In genomic region chr5:154483654-154484392, GRCh38 we compare ENCODE assay signal across 19 cellular contexts. TPM values are rescaled to one million over a fixed set of nuclear protein-coding genes. Genes with fewer than 3 reads are reported as not detected.
DNase-seq lines count a peak whose midpoint lies in the region; ATAC-seq and TF ChIP-seq lines count a peak whose summit lies in the region.
"Had no signal": no experiment of that assay in that cellular context is flagged by ENCODE, and none has a peak within 500 bp of the region (broad histone marks: within the 10 kb centered on the region; RNA-seq: fewer than 3 reads in every experiment).

No MANE protein-coding gene starts in this region.

- H3K4me3 ChIP-seq in GM23338, result peak overlapping the region; percentile 50
- H3K4me3 ChIP-seq in WERI-Rb-1 (ENCODE audit: low read depth, low read length), result peak overlapping the region; percentile 17

- H3K4me3 Mint-ChIP-seq in GM23338 (peak overlapping the region; percentile 55), CD14-positive monocyte (peak overlapping the region in 1 of 2 donors; percentile 31)
- H3K4me3 Mint-ChIP-seq: activated CD8-positive, alpha-beta T cell treated with anti-CD3 and anti-CD28 coated beads for 36 hours; HFFc6 had no signal

- H3K4me1 ChIP-seq in GM23338 (ENCODE audit: insufficient read depth), result peaks cover 80% of the 10 kb centered on the region

- H3K4me2 ChIP-seq in GM23338, result peak overlapping the region; percentile 68

- H3K4me1 Mint-ChIP-seq in GM23338, result peaks cover 64% of the 10 kb centered on the region
- H3K4me1 Mint-ChIP-seq in CD14-positive monocyte, result peaks cover 15% of the 10 kb centered on the region

- H3K79me2 ChIP-seq in GM23338 (replicated peaks; ENCODE audit: insufficient read depth), result no peaks in the 10 kb centered on the region

- H3K27ac ChIP-seq in GM23338 (ENCODE audit: low read depth) (no peak overlapping the region), WERI-Rb-1 (0 out of 2 replicates have a peak overlapping the region, but pooled peaks have one; percentile 2)
- H3K27ac ChIP-seq: neutrophil had no signal

- TF ChIP-seq CTCF in GM23338 (conservative IDR thresholded peaks at IDR 0.05; ENCODE audit: low read depth in 2 of 2) (no peak), WERI-Rb-1 (IDR thresholded peaks at IDR 0.05; ENCODE audit: low read depth, low read length) (no peak), CD14-positive monocyte (IDR thresholded peaks at IDR 0.05) (no peak)

- H3F3A ChIP-seq in GM23338 (replicated peaks; ENCODE audit: low read depth), result peaks cover 40% of the 10 kb centered on the region

- intact Hi-C loops in left colon (cut with DNase I, micrococcal nuclease), result no loop called here
- intact Hi-C loops in CD14-positive monocyte (cut with micrococcal nuclease), result no loop called here

- no peak overlapping the region for H2AFZ ChIP-seq in GM23338

- peaks cover 100% of the 10 kb centered on the region for H3K27me3 ChIP-seq in GM23338 (ENCODE audit: insufficient read depth)
- H3K27me3 ChIP-seq in WERI-Rb-1 (ENCODE audit: insufficient read depth, low read depth, severe bottlenecking), result no peaks in the 10 kb centered on the region

- peak; percentile 58 for DNase-seq in GM23338 (ENCODE audit: low spot score)
- peak; percentile 73 for DNase-seq in WERI-Rb-1
- no peak for DNase-seq in left colon
- peak; percentile 70 for DNase-seq in retina
- no peak for DNase-seq in medulla oblongata (ENCODE audit: extremely low spot score)
- no peak for DNase-seq in CD14-positive monocyte (ENCODE audit: low spot score)
- no peak for DNase-seq in NCI-H345 (lab: John Stamatoyannopoulos, UW)
- DNase-seq: activated CD8-positive, alpha-beta T cell treated with anti-CD3 and anti-CD28 coated beads for 36 hours; DMS 273 treated with DMSO at 0.1 percent for 48 hours; effector memory CD8-positive, alpha-beta T cell; HFFc6; IMR-90; left ventricle myocardium superior; NCI-H2081; NCI-H69; right cardiac atrium; stimulated activated CD4-positive, alpha-beta T cell treated with anti-CD3 and anti-CD28 coated beads, Interleukin-1b, Interleukin-23, amount 100 ng/mL, for 48 hours had no signal

- peaks cover 33% of the 10 kb centered on the region for H4K20me1 ChIP-seq in GM23338 (replicated peaks; ENCODE audit: insufficient read depth)

- H3K36me3 ChIP-seq in GM23338 (ENCODE audit: insufficient read depth), result no peaks in the 10 kb centered on the region
- no peaks in the 10 kb centered on the region for H3K36me3 ChIP-seq in WERI-Rb-1
- H3K36me3 ChIP-seq: neutrophil had no signal

- no peaks in the 10 kb centered on the region; the same call in 2 of the 3 replicates for H3K36me3 Mint-ChIP-seq in GM23338 (ENCODE audit: low read depth)
- H3K36me3 Mint-ChIP-seq in CD14-positive monocyte, result peaks cover 2 to 13% of the 10 kb centered on the region in 2 donors

- H3K9me3 Mint-ChIP-seq in GM23338 (no peaks in the 10 kb centered on the region), CD14-positive monocyte (peaks cover 0 to 35% (median 8%) of the 10 kb centered on the region in 7 donors)
- H3K9me3 Mint-ChIP-seq: activated CD8-positive, alpha-beta T cell treated with anti-CD3 and anti-CD28 coated beads for 36 hours; effector memory CD8-positive, alpha-beta T cell; HFFc6 had no signal

- ATAC-seq in GM23338, result peak; percentile 8
- peak; percentile 38 for ATAC-seq in left colon
- ATAC-seq: activated CD8-positive, alpha-beta T cell treated with anti-CD3 and anti-CD28 coated beads for 36 hours; effector memory CD8-positive, alpha-beta T cell; right cardiac atrium had no signal

- H3K27me3 Mint-ChIP-seq in GM23338 (ENCODE audit: insufficient read depth, low read depth, poor library complexity), result peaks cover 93% of the 10 kb centered on the region
- peaks cover 92 to 97% (median 92%) of the 10 kb centered on the region in 3 donors for H3K27me3 Mint-ChIP-seq in CD14-positive monocyte (ENCODE audit: low read depth in 3 of 3)

- no peak overlapping the region for H3K27ac Mint-ChIP-seq in GM23338
- H3K27ac Mint-ChIP-seq in CD14-positive monocyte, result no peak overlapping the region
- H3K27ac Mint-ChIP-seq: activated CD8-positive, alpha-beta T cell treated with anti-CD3 and anti-CD28 coated beads for 36 hours; effector memory CD8-positive, alpha-beta T cell; HFFc6 had no signal

- no peaks in the 10 kb centered on the region for H3K9me3 ChIP-seq in WERI-Rb-1 (ENCODE audit: severe bottlenecking)
- H3K9me3 ChIP-seq: neutrophil had no signal

- H3K9me2 ChIP-seq in GM23338 (ENCODE audit: insufficient read depth), result no peaks in the 10 kb centered on the region

TF ChIP-seq in GM23338, 12 proteins besides CTCF, POLR2A, EP300 and RAD21:
- TF ChIP-seq POLR2AphosphoS5 (IDR thresholded peaks at IDR 0.05; ENCODE audit: low read depth) (no peak), EZH2 (IDR thresholded peaks at IDR 0.05; ENCODE audit: low read depth, unreplicated experiment) (peak; percentile 86)

RNA-seq across cellular contexts. Expression of gene HAND1, which starts 5.8 kb away (rescaled TPM):
- total RNA-seq in GM23338 (2014; rRNA removed; shearing (Covaris generic)), result not detected in 2 replicates
- polyA plus RNA-seq in GM23338 (2016; fragmentation: Nextera tagmentation; extraction: Ambion mirVana), result not detected in 2 replicates
- total RNA-seq in left colon, result 1 to 10 TPM in 1 of 2 donors, not detected in 1; 4.4 TPM
- polyA plus RNA-seq in CD14-positive monocyte, result not detected
- total RNA-seq: activated CD8-positive, alpha-beta T cell treated with anti-CD3 and anti-CD28 coated beads for 36 hours; HFFc6; IMR-90; temporal lobe had no signal
- polyA plus RNA-seq: IMR-90 had no signal

RNA-seq across cellular contexts. Expression of gene SAP30L, which starts 38.0 kb away (rescaled TPM):
- 11.5 and 21.4 TPM in 2 replicates for total RNA-seq in GM23338 (2014; rRNA removed; shearing (Covaris generic))
- 29.3 and 36.8 TPM in 2 replicates for polyA plus RNA-seq in GM23338 (2016; fragmentation: Nextera tagmentation; extraction: Ambion mirVana)
- total RNA-seq in left colon, result 10 to 100 TPM; 42.6 to 48.9 TPM
- polyA plus RNA-seq in CD14-positive monocyte, result 10 to 100 TPM; 21.1 to 36.1 TPM

Comparison
In these comparisons a context has a peak if more than half of its experiments do, and no peak if none do; other contexts are left out.
1. DNase-seq: peak in GM23338 (single experiment), WERI-Rb-1 (single experiment) and retina (single experiment); none in left colon (0 of 2), medulla oblongata (single experiment), CD14-positive monocyte (single experiment) and NCI-H345 (single experiment).